In the genomic region with DNA sequence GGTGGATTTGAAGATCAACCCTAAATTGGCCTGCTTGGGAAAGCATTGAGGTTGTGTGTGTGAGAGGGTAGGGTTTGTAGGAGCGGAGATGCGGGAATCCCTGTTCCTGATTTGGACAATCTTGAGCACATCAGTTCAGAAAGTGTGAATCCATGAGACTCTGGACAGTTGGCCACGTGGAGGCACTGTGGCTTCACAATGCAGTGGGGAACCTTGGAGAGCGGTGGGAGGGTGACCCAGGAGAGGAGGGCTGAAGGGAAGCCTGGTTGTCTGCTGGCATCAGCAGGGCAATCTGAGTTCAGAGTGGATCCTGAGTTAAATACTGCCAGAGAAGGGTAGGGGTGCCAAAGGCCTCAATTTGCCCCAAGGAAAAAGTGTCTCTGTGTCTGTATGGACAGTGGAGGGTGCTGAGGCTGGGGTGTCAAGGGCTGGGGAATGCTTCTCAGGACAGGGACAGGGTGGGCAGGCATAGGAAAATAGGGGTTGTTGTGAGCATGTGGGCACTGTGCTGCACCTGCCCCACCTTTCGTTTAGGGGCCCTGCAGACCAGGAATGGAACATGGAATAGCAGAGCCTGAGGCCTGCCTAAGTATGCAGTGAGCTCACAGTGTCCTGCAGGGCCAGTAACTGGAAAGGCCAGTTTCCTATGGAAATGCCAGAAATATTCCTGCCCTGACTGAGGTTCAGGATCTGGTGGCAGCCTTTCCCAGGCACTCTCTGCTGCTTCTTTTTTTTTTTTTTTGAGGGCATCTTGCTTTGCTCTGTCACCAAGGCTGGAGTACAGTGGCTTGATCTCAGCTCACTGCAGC, we compare ENCODE assay signal across 11 cellular contexts.
A peak's percentile ranks its signal among the peaks of the same experiment; 100 is the strongest.
DNase-seq lines count a peak whose midpoint lies in the region; ATAC-seq and TF ChIP-seq lines count a peak whose summit lies in the region.
"Had no signal": no experiment of that assay in that cellular context is flagged by ENCODE, and none has a peak within 500 bp of the region (broad histone marks: within the 10 kb centered on the region; RNA-seq: fewer than 3 reads in every experiment).

No MANE protein-coding gene starts in this region.

- no peak overlapping the region for H3K18ac ChIP-seq in mesenchymal stem cell (ENCODE audit: low read depth in 1 of 2, low read length in 2 of 2)

- H3K9me3 ChIP-seq in DOHH2 (ENCODE audit: control insufficient read depth, insufficient read depth, low read length) (no peaks in the 10 kb centered on the region), mesenchymal stem cell (ENCODE audit: control insufficient read depth, low read length) (no peaks in the 10 kb centered on the region)

- no peak overlapping the region for H2AK5ac ChIP-seq in mesenchymal stem cell (ENCODE audit: low read length, severe bottlenecking)

- CTCF ChIA-PET in activated CD8-positive, alpha-beta memory T cell treated with anti-CD3 and anti-CD28 coated beads, Interleukin-2, amount 10 ng/mL, durations not matched to agents 7 days and 5 days (lab: Charles Lee) = no interaction called here

- peak overlapping the region in 1 of 2 experiments; percentile 18 for H3K14ac ChIP-seq in mesenchymal stem cell (ENCODE audit: low read length in 2 of 2)

- no peaks in the 10 kb centered on the region for H3K79me1 ChIP-seq in mesenchymal stem cell (replicated peaks; ENCODE audit: low read length, poor library complexity, severe bottlenecking)

- H2BK12ac ChIP-seq in mesenchymal stem cell (ENCODE audit: low read length in 2 of 2) = peak overlapping the region in 1 of 2 experiments; percentile 10

- no peak overlapping the region for H4K8ac ChIP-seq in mesenchymal stem cell (ENCODE audit: low read length)

- no peaks in the 10 kb centered on the region for H3K9me2 ChIP-seq in DOHH2 (replicated peaks; ENCODE audit: control insufficient read depth, low read length)

- H4K20me1 ChIP-seq in DOHH2 (ENCODE audit: control insufficient read depth, insufficient read depth, low read depth, low read length) = no peaks in the 10 kb centered on the region

- H3K4me3 ChIP-seq in DOHH2 (ENCODE audit: low read length) (no peak overlapping the region), astrocyte of the cerebellum (ENCODE audit: low read depth, low read length) (no peak overlapping the region), mesenchymal stem cell (ENCODE audit: insufficient read depth in 1 of 2, low read depth in 1 of 2, low read length in 2 of 2) (no peak overlapping the region)

- H3K4me2 ChIP-seq in DOHH2 (ENCODE audit: low read length) (no peak overlapping the region), mesenchymal stem cell (ENCODE audit: low read length, poor library complexity, severe bottlenecking) (no peak overlapping the region)

- no peak overlapping the region for H3K23ac ChIP-seq in mesenchymal stem cell (ENCODE audit: low read length in 2 of 2)

- H3F3A ChIP-seq in DOHH2 (ENCODE audit: control insufficient read depth, insufficient read depth) = no peaks in the 10 kb centered on the region

- peak overlapping the region; percentile 24 for H2AFZ ChIP-seq in mesenchymal stem cell (ENCODE audit: low read depth, low read length)

- no peaks in the 10 kb centered on the region for H3K9me3 Mint-ChIP-seq in activated CD8-positive, alpha-beta memory T cell treated with anti-CD3 and anti-CD28 coated beads, Interleukin-2, amount 10 ng/mL, durations not matched to agents 7 days and 5 days (ENCODE audit: low read depth)
- no peaks in the 10 kb centered on the region for H3K9me3 Mint-ChIP-seq in T-helper 2 cell treated with Interferon-gamma antibody and Interleukin-4, amounts not matched to agents 5 μg/mL and 100 μg/mL, for 36 hours

- 60% methylated on average over 5 of the region's 5 CpGs for WGBS in mesenchymal stem cell

- peaks cover 16% of the 10 kb centered on the region for H3K27me3 ChIP-seq in DOHH2 (ENCODE audit: control insufficient read depth, low read length)
- no peaks in the 10 kb centered on the region for H3K27me3 ChIP-seq in mesenchymal stem cell (ENCODE audit: control insufficient read depth in 1 of 2, insufficient read depth in 1 of 2, low read length in 2 of 2)

- H3K36me3 ChIP-seq in DOHH2 (ENCODE audit: control insufficient read depth, low read length) (no peaks in the 10 kb centered on the region), mesenchymal stem cell (ENCODE audit: control insufficient read depth in 1 of 2, insufficient read depth in 2 of 2, low read depth in 1 of 2, low read length in 2 of 2) (no peaks in the 10 kb centered on the region)

- no peak overlapping the region for H2BK15ac ChIP-seq in mesenchymal stem cell (ENCODE audit: low read depth, poor library complexity, severe bottlenecking)

- ATAC-seq in Right ventricle myocardium superior (ENCODE audit: poor library complexity) = no peak
- ATAC-seq in activated CD8-positive, alpha-beta memory T cell treated with anti-CD3 and anti-CD28 coated beads, Interleukin-2, amount 10 ng/mL, durations not matched to agents 7 days and 5 days = no peak

- in situ Hi-C loops in astrocyte of the cerebellum (cut with HindIII; ENCODE audit: low sequenced_read_pairs) = no loop called here

- DNase-seq in HT-29 (ENCODE audit: low spot score) (peak; percentile 41), astrocyte of the cerebellum (ENCODE audit: low read depth) (no peak), mesenchymal stem cell (peak; percentile 57), NCI-H187 treated with DMSO at 0.1 percent for 48 hours (lab: John Stamatoyannopoulos, UW) (no peak), Right ventricle myocardium superior (no peak)
- no peak for DNase-seq in activated CD8-positive, alpha-beta memory T cell treated with anti-CD3 and anti-CD28 coated beads, Interleukin-2, amount 10 ng/mL, durations not matched to agents 7 days and 5 days
- no peak for DNase-seq in T-helper 2 cell treated with Interferon-gamma antibody and Interleukin-4, amounts not matched to agents 5 μg/mL and 100 μg/mL, for 36 hours (ENCODE audit: low spot score)
- DNase-seq: amniotic stem cell, kidney, SW 1271 had no signal

- no peak overlapping the region for H3K9ac ChIP-seq in mesenchymal stem cell (ENCODE audit: low read length)

- no peaks in the 10 kb centered on the region for H3K79me2 ChIP-seq in DOHH2 (ENCODE audit: control insufficient read depth, low read length)

- no peak overlapping the region for H3K4me3 Mint-ChIP-seq in activated CD8-positive, alpha-beta memory T cell treated with anti-CD3 and anti-CD28 coated beads, Interleukin-2, amount 10 ng/mL, durations not matched to agents 7 days and 5 days
- no peak overlapping the region for H3K4me3 Mint-ChIP-seq in T-helper 2 cell treated with Interferon-gamma antibody and Interleukin-4, amounts not matched to agents 5 μg/mL and 100 μg/mL, for 36 hours

- H3K27ac Mint-ChIP-seq in activated CD8-positive, alpha-beta memory T cell treated with anti-CD3 and anti-CD28 coated beads, Interleukin-2, amount 10 ng/mL, durations not matched to agents 7 days and 5 days = no peak overlapping the region
- H3K27ac Mint-ChIP-seq in T-helper 2 cell treated with Interferon-gamma antibody and Interleukin-4, amounts not matched to agents 5 μg/mL and 100 μg/mL, for 36 hours = no peak overlapping the region

- H3K4ac ChIP-seq in mesenchymal stem cell (ENCODE audit: low read depth in 1 of 2, low read length in 2 of 2) = no peak overlapping the region

- peaks cover 7% of the 10 kb centered on the region for H3K4me1 Mint-ChIP-seq in activated CD8-positive, alpha-beta memory T cell treated with anti-CD3 and anti-CD28 coated beads, Interleukin-2, amount 10 ng/mL, durations not matched to agents 7 days and 5 days
- H3K4me1 Mint-ChIP-seq in T-helper 2 cell treated with Interferon-gamma antibody and Interleukin-4, amounts not matched to agents 5 μg/mL and 100 μg/mL, for 36 hours (ENCODE audit: low read depth) = peaks cover 5% of the 10 kb centered on the region

- no peak overlapping the region for H4K91ac ChIP-seq in mesenchymal stem cell (ENCODE audit: low read length)

- intact Hi-C loops in Right ventricle myocardium superior (cut with DNase I) = no loop called here

- TF ChIP-seq CTCF in DOHH2 (IDR thresholded peaks at IDR 0.05; ENCODE audit: low read depth, low read length, poor library complexity, severe bottlenecking) (peak; percentile 28), astrocyte of the cerebellum (IDR thresholded peaks at IDR 0.05; ENCODE audit: low read depth, low read length, missing control alignments) (peak; percentile 72)

- no peaks in the 10 kb centered on the region for H3K27me3 Mint-ChIP-seq in activated CD8-positive, alpha-beta memory T cell treated with anti-CD3 and anti-CD28 coated beads, Interleukin-2, amount 10 ng/mL, durations not matched to agents 7 days and 5 days
- H3K27me3 Mint-ChIP-seq in T-helper 2 cell treated with Interferon-gamma antibody and Interleukin-4, amounts not matched to agents 5 μg/mL and 100 μg/mL, for 36 hours (ENCODE audit: low read depth) = peaks cover 2% of the 10 kb centered on the region

- H3K27ac ChIP-seq in DOHH2 (ENCODE audit: low read depth, low read length) (no peak overlapping the region), mesenchymal stem cell (ENCODE audit: low read length, poor library complexity, severe bottlenecking) (no peak overlapping the region)

- no peaks in the 10 kb centered on the region for H3K36me3 Mint-ChIP-seq in activated CD8-positive, alpha-beta memory T cell treated with anti-CD3 and anti-CD28 coated beads, Interleukin-2, amount 10 ng/mL, durations not matched to agents 7 days and 5 days
- H3K36me3 Mint-ChIP-seq in T-helper 2 cell treated with Interferon-gamma antibody and Interleukin-4, amounts not matched to agents 5 μg/mL and 100 μg/mL, for 36 hours (ENCODE audit: low read depth) = no peaks in the 10 kb centered on the region

- H2BK5ac ChIP-seq in mesenchymal stem cell (ENCODE audit: low read depth, low read length, poor library complexity, severe bottlenecking) = no peak overlapping the region

- no peak overlapping the region for H2BK120ac ChIP-seq in mesenchymal stem cell (ENCODE audit: low read depth, low read length)

- H3K4me1 ChIP-seq in DOHH2 (ENCODE audit: control insufficient read depth, low read length) = no peaks in the 10 kb centered on the region
- peaks cover 7% of the 10 kb centered on the region for H3K4me1 ChIP-seq in mesenchymal stem cell (ENCODE audit: control insufficient read depth, insufficient read depth, low read depth, low read length)

Comparison
In these comparisons a context has a peak if more than half of its experiments do, and no peak if none do; other contexts are left out.
1. DNase-seq: peak in HT-29 (single experiment) and mesenchymal stem cell (single experiment); none in astrocyte of the cerebellum (single experiment), NCI-H187 treated with DMSO at 0.1 percent for 48 hours (single experiment), Right ventricle myocardium superior (single experiment), activated CD8-positive, alpha-beta memory T cell treated with anti-CD3 and anti-CD28 coated beads, Interleukin-2, amount 10 ng/mL, durations not matched to agents 7 days and 5 days (single experiment) and T-helper 2 cell treated with Interferon-gamma antibody and Interleukin-4, amounts not matched to agents 5 μg/mL and 100 μg/mL, for 36 hours (single experiment).